In genomic region chr5:139443766-139444473, GRCh38 we compare ENCODE assay signal across 11 cellular contexts. TPM values are rescaled to one million over a fixed set of nuclear protein-coding genes. Genes with fewer than 3 reads are reported as not detected.
DNase-seq lines count a peak whose midpoint lies in the region; ATAC-seq, FAIRE-seq and TF ChIP-seq lines count a peak whose summit lies in the region.
"Had no signal": no experiment of that assay in that cellular context is flagged by ENCODE, and none has a peak within 500 bp of the region (broad histone marks: within the 10 kb centered on the region; RNA-seq: fewer than 3 reads in every experiment).

No MANE protein-coding gene starts in this region.

- peak; percentile 18 to 38 (median 26) for ATAC-seq in T-cell (replicated peaks in 1 of 4)
- peak; percentile 13 for ATAC-seq in stimulated activated naive CD8-positive, alpha-beta T cell treated with anti-CD3 and anti-CD28 coated beads, Interleukin-15, amount 100 ng/mL, for 72 hours

- H3K79me2 ChIP-seq in endothelial cell of umbilical vein (ENCODE audit: control insufficient read depth, insufficient read depth, low read length), result no peaks in the 10 kb centered on the region

- H3K4me2 ChIP-seq in endothelial cell of umbilical vein (ENCODE audit: insufficient read depth, low read length), result peak overlapping the region; percentile 71

- peak overlapping the region; percentile 94 for H3K27ac ChIP-seq in endothelial cell of umbilical vein (ENCODE audit: insufficient read depth, low read depth, low read length)

- peaks cover 18 to 19% of the 10 kb centered on the region in 2 experiments for H3K36me3 ChIP-seq in endothelial cell of umbilical vein (ENCODE audit: control insufficient read depth in 2 of 2, extremely low read depth in 1 of 2, insufficient read depth in 2 of 2, low read length in 2 of 2)

- no peak overlapping the region for H3K4me3 ChIP-seq in endothelial cell of umbilical vein (replicated peaks in 1 of 3; ENCODE audit: insufficient read depth in 1 of 3, low read depth in 1 of 3, low read length in 3 of 3)

- intact Hi-C loops in activated naive CD4-positive, alpha-beta T cell treated with anti-CD3 and anti-CD28 coated beads for 36 hours (cut with micrococcal nuclease), result no loop called here
- intact Hi-C loops in endothelial cell of umbilical vein (cut with micrococcal nuclease), result loop anchor here (1.0 kb wide), 3 partner anchors 18 to 69 kb away; partner anchors contain the start of genes ECSCR and STING1

- H4K20me1 ChIP-seq in endothelial cell of umbilical vein (replicated peaks; ENCODE audit: control insufficient read depth, extremely low read depth, insufficient read depth, low read length), result no peaks in the 10 kb centered on the region

- H3K36me3 Mint-ChIP-seq in activated naive CD4-positive, alpha-beta T cell treated with anti-CD3 and anti-CD28 coated beads for 36 hours (ENCODE audit: low read depth), result peaks cover 7% of the 10 kb centered on the region
- H3K36me3 Mint-ChIP-seq in T-cell, result no peaks in the 10 kb centered on the region
- H3K36me3 Mint-ChIP-seq: immature natural killer cell had no signal

- TSS peak; percentile 47 for BruUV-seq in endothelial cell of umbilical vein (replicated peaks; lab: Mats Ljungman, UMichigan)

- CTCF ChIA-PET in activated naive CD4-positive, alpha-beta T cell treated with anti-CD3 and anti-CD28 coated beads for 36 hours (lab: Charles Lee), result interaction anchor here (1.0 to 3.6 kb wide), 3 partner anchors 21 to 70 kb away, joined by 6 to 16 read pairs (median 11); no protein-coding TSS in a partner anchor
- CTCF ChIA-PET in T-cell (lab: Charles Lee) (interaction anchor here (0.6 to 0.9 kb wide), 2 partner anchors 69 to 1413 kb away, joined by 3 read pairs; no protein-coding TSS in a partner anchor), endothelial cell of umbilical vein (lab: Charles Lee) (interaction anchor here (0.7 to 3.6 kb wide), 4 partner anchors 21 to 128 kb away, joined by 3 to 44 read pairs (median 12); partner anchors contain the start of gene STING1)

- POLR2A ChIA-PET in T-cell (lab: Charles Lee), result interaction anchor here in 1 of 2 donors (0.8 kb wide), 1 partner anchor 14 kb away, joined by 3 read pairs; no protein-coding TSS in a partner anchor
- POLR2A ChIA-PET in endothelial cell of umbilical vein (lab: Charles Lee), result interaction anchor here (0.6 to 2.5 kb wide), 3 partner anchors 18 to 52 kb away, joined by 3 to 9 read pairs (median 7); partner anchors contain the start of genes ECSCR and STING1

- no peak overlapping the region for H3K4me3 Mint-ChIP-seq in activated naive CD4-positive, alpha-beta T cell treated with anti-CD3 and anti-CD28 coated beads for 36 hours
- H3K4me3 Mint-ChIP-seq in T-cell, result peak overlapping the region in 2 of 3 donors; percentile 53 to 59
- H3K4me3 Mint-ChIP-seq in stimulated activated naive CD8-positive, alpha-beta T cell treated with anti-CD3 and anti-CD28 coated beads, Interleukin-15, amount 100 ng/mL, for 72 hours, result no peak overlapping the region
- H3K4me3 Mint-ChIP-seq: immature natural killer cell had no signal

- H3K9ac ChIP-seq in endothelial cell of umbilical vein (replicated peaks; ENCODE audit: extremely low read depth, insufficient read depth, low read length), result peak overlapping the region; percentile 40

- peak overlapping the region; percentile 80 for H3K27ac Mint-ChIP-seq in activated naive CD4-positive, alpha-beta T cell treated with anti-CD3 and anti-CD28 coated beads for 36 hours
- peak overlapping the region; percentile 96 to 98 for H3K27ac Mint-ChIP-seq in T-cell
- peak overlapping the region in 1 of 2 donors; percentile 64 for H3K27ac Mint-ChIP-seq in stimulated activated naive CD8-positive, alpha-beta T cell treated with anti-CD3 and anti-CD28 coated beads, Interleukin-15, amount 100 ng/mL, for 72 hours
- H3K27ac Mint-ChIP-seq: immature natural killer cell had no signal

- FAIRE-seq in endothelial cell of umbilical vein (lab: Jason Lieb, UNC), result peak; percentile 83

- dilution Hi-C loops in endothelial cell of umbilical vein (cut with MboI; ENCODE audit: extremely low pct_ligation_motif_present, low sequenced_read_pairs), result no loop called here

- peaks cover 69% of the 10 kb centered on the region for H3K4me1 Mint-ChIP-seq in activated naive CD4-positive, alpha-beta T cell treated with anti-CD3 and anti-CD28 coated beads for 36 hours (ENCODE audit: low read depth)
- peaks cover 50 to 75% (median 54%) of the 10 kb centered on the region in 3 donors for H3K4me1 Mint-ChIP-seq in T-cell
- H3K4me1 Mint-ChIP-seq in stimulated activated naive CD8-positive, alpha-beta T cell treated with anti-CD3 and anti-CD28 coated beads, Interleukin-15, amount 100 ng/mL, for 72 hours, result peaks cover 78% of the 10 kb centered on the region

- H3K9me1 ChIP-seq in endothelial cell of umbilical vein (replicated peaks; ENCODE audit: control insufficient read depth, extremely low read depth, insufficient read depth, low read length), result no peaks in the 10 kb centered on the region

- TF ChIP-seq POLR2A in endothelial cell of umbilical vein (IDR thresholded peaks at IDR 0.05; ENCODE audit: low read depth, low read length), result peak; percentile 60

- DNase-seq in activated naive CD4-positive, alpha-beta T cell treated with anti-CD3 and anti-CD28 coated beads for 36 hours, result no peak
- no peak for DNase-seq in activated naive CD4-positive, alpha-beta T cell treated with Interleukin-2 at 50 U/mL for 16 hours
- DNase-seq in T-cell (peak in 2 of 34 experiments; percentile 24 to 29), endothelial cell of umbilical vein (ENCODE audit: low read depth, low spot score) (peak; percentile 74), HuH-7.5 (ENCODE audit: low spot score) (no peak), NCI-H1436 (lab: John Stamatoyannopoulos, UW) (no peak)
- DNase-seq in stimulated activated naive CD8-positive, alpha-beta T cell treated with anti-CD3 and anti-CD28 coated beads, Interleukin-15, amount 100 ng/mL, for 72 hours, result no peak
- DNase-seq in stimulated activated CD4-positive, alpha-beta T cell treated with anti-CD3 and anti-CD28 coated beads, Interleukin-4, amount 100 ng/mL, for 1 hour, result no peak
- DNase-seq: immature natural killer cell; stimulated activated CD4-positive, alpha-beta T cell treated with anti-CD3 and anti-CD28 coated beads, Interleukin-12 subunit alpha, Interleukin-12 subunit beta, amount 100 ng/mL, for 4 hours had no signal

- no peak overlapping the region for H2AFZ ChIP-seq in endothelial cell of umbilical vein (ENCODE audit: low read depth, low read length)

- no peaks in the 10 kb centered on the region for H3K27me3 ChIP-seq in endothelial cell of umbilical vein (ENCODE audit: control insufficient read depth in 2 of 2, insufficient read depth in 2 of 2, low read length in 2 of 2)

- peaks cover 64% of the 10 kb centered on the region for H3K4me1 ChIP-seq in endothelial cell of umbilical vein (ENCODE audit: control insufficient read depth, extremely low read depth, insufficient read depth, low read length)

- H3K27me3 Mint-ChIP-seq in activated naive CD4-positive, alpha-beta T cell treated with anti-CD3 and anti-CD28 coated beads for 36 hours (ENCODE audit: low read depth), result no peaks in the 10 kb centered on the region
- H3K27me3 Mint-ChIP-seq in T-cell, result no peaks in the 10 kb centered on the region
- no peaks in the 10 kb centered on the region for H3K27me3 Mint-ChIP-seq in stimulated activated naive CD8-positive, alpha-beta T cell treated with anti-CD3 and anti-CD28 coated beads, Interleukin-15, amount 100 ng/mL, for 72 hours

- H3K9me3 Mint-ChIP-seq in activated naive CD4-positive, alpha-beta T cell treated with anti-CD3 and anti-CD28 coated beads for 36 hours, result peaks cover 8% of the 10 kb centered on the region
- no peaks in the 10 kb centered on the region for H3K9me3 Mint-ChIP-seq in T-cell
- H3K9me3 Mint-ChIP-seq in stimulated activated naive CD8-positive, alpha-beta T cell treated with anti-CD3 and anti-CD28 coated beads, Interleukin-15, amount 100 ng/mL, for 72 hours, result peaks cover 8 to 17% of the 10 kb centered on the region in 2 donors
- H3K9me3 Mint-ChIP-seq: immature natural killer cell had no signal

- TF ChIP-seq CTCF in endothelial cell of umbilical vein (IDR thresholded peaks at IDR 0.05; ENCODE audit: extremely low read depth in 1 of 2, insufficient read depth in 1 of 2, low read depth in 1 of 2, low read length in 2 of 2), result no peak

- no peaks in the 10 kb centered on the region for H3K9me3 ChIP-seq in endothelial cell of umbilical vein (replicated peaks; ENCODE audit: control insufficient read depth, insufficient read depth, low read length)

RNA-seq across cellular contexts. Expression of gene DNAJC18, which starts 4.6 kb away (rescaled TPM):
- total RNA-seq in activated naive CD4-positive, alpha-beta T cell treated with anti-CD3 and anti-CD28 coated beads for 36 hours, result 10 to 100 TPM; 18.1 to 18.8 TPM
- total RNA-seq in T-cell (1 to 10 TPM; 4.7 to 7.2 (median 6.4) TPM), endothelial cell of umbilical vein (51.1 and 52.6 TPM in 2 replicates)
- 23.2 and 26.0 TPM in 2 replicates for polyA plus RNA-seq in endothelial cell of umbilical vein
- polyA plus RNA-seq in endothelial cell of umbilical vein (2011; cell fraction: cytosol; rRNA removed), result 11.9 and 17.8 TPM in 2 replicates
- 191 and 204 TPM in 2 replicates for polyA plus RNA-seq in endothelial cell of umbilical vein (2011; cell fraction: nucleus; rRNA removed)
- polyA plus RNA-seq in endothelial cell of umbilical vein (2012), result 33.0 and 35.2 TPM in 2 replicates
- 24.1 and 26.7 TPM in 2 replicates for polyA minus RNA-seq in endothelial cell of umbilical vein
- polyA minus RNA-seq in endothelial cell of umbilical vein (2011; cell fraction: cytosol; rRNA and poly(A)+ RNA removed), result 3.0 TPM
- 39.1 and 53.2 TPM in 2 replicates for polyA minus RNA-seq in endothelial cell of umbilical vein (2011; cell fraction: nucleus; rRNA and poly(A)+ RNA removed)

RNA-seq across cellular contexts. Expression of gene ECSCR, which starts 18.6 kb away (rescaled TPM):
- total RNA-seq in activated naive CD4-positive, alpha-beta T cell treated with anti-CD3 and anti-CD28 coated beads for 36 hours, result under 1 TPM; 0.74 to 0.81 TPM
- total RNA-seq in T-cell (under 1 TPM in 1 of 5 donors, not detected in 4; 0.70 TPM), endothelial cell of umbilical vein (365 and 377 TPM in 2 replicates)
- 1,085 and 1,188 TPM in 2 replicates for polyA plus RNA-seq in endothelial cell of umbilical vein
- 915 and 1,040 TPM in 2 replicates for polyA plus RNA-seq in endothelial cell of umbilical vein (2011; cell fraction: cytosol; rRNA removed)
- polyA plus RNA-seq in endothelial cell of umbilical vein (2011; cell fraction: nucleus; rRNA removed), result 372 and 386 TPM in 2 replicates
- 467 and 640 TPM in 2 replicates for polyA plus RNA-seq in endothelial cell of umbilical vein (2012)
- polyA minus RNA-seq in endothelial cell of umbilical vein, result 533 and 550 TPM in 2 replicates
- not detected for polyA minus RNA-seq in endothelial cell of umbilical vein (2011; cell fraction: cytosol; rRNA and poly(A)+ RNA removed)
- polyA minus RNA-seq in endothelial cell of umbilical vein (2011; cell fraction: nucleus; rRNA and poly(A)+ RNA removed), result 142 and 146 TPM in 2 replicates

RNA-seq across cellular contexts. Expression of gene SMIM33, which starts 26.9 kb away (rescaled TPM):
- total RNA-seq in activated naive CD4-positive, alpha-beta T cell treated with anti-CD3 and anti-CD28 coated beads for 36 hours, result under 1 TPM; 0.14 to 0.37 TPM
- total RNA-seq in T-cell (1 to 10 TPM in 1 of 5 donors, under 1 TPM in 4; 0.13 to 1.1 (median 0.47) TPM), endothelial cell of umbilical vein (not detected in 2 replicates)
- polyA plus RNA-seq in endothelial cell of umbilical vein, result not detected in 2 replicates
- not detected in 2 replicates for polyA plus RNA-seq in endothelial cell of umbilical vein (2011; cell fraction: cytosol; rRNA removed)
- polyA plus RNA-seq in endothelial cell of umbilical vein (2011; cell fraction: nucleus; rRNA removed), result not detected in 2 replicates
- polyA plus RNA-seq in endothelial cell of umbilical vein (2012), result not detected in 2 replicates
- polyA minus RNA-seq in endothelial cell of umbilical vein, result not detected in 2 replicates
- polyA minus RNA-seq in endothelial cell of umbilical vein (2011; cell fraction: cytosol; rRNA and poly(A)+ RNA removed), result not detected
- polyA minus RNA-seq in endothelial cell of umbilical vein (2011; cell fraction: nucleus; rRNA and poly(A)+ RNA removed), result not detected in 2 replicates
- total RNA-seq: urinary bladder had no signal
- polyA plus RNA-seq: immature natural killer cell, urinary bladder had no signal

RNA-seq across cellular contexts. Expression of gene STING1, which starts 38.6 kb away (rescaled TPM):
- 100 to 1,000 TPM; 136 to 140 TPM for total RNA-seq in activated naive CD4-positive, alpha-beta T cell treated with anti-CD3 and anti-CD28 coated beads for 36 hours
- total RNA-seq in T-cell (100 to 1,000 TPM; 102 to 181 (median 138) TPM), endothelial cell of umbilical vein (108 and 127 TPM in 2 replicates)
- 143 and 185 TPM in 2 replicates for polyA plus RNA-seq in endothelial cell of umbilical vein
- polyA plus RNA-seq in endothelial cell of umbilical vein (2011; cell fraction: cytosol; rRNA removed), result 70.0 and 88.1 TPM in 2 replicates
- 174 and 214 TPM in 2 replicates for polyA plus RNA-seq in endothelial cell of umbilical vein (2011; cell fraction: nucleus; rRNA removed)
- 57.7 and 58.8 TPM in 2 replicates for polyA plus RNA-seq in endothelial cell of umbilical vein (2012)
- 102 and 117 TPM in 2 replicates for polyA minus RNA-seq in endothelial cell of umbilical vein
- polyA minus RNA-seq in endothelial cell of umbilical vein (2011; cell fraction: cytosol; rRNA and poly(A)+ RNA removed), result 20.3 TPM
- polyA minus RNA-seq in endothelial cell of umbilical vein (2011; cell fraction: nucleus; rRNA and poly(A)+ RNA removed), result 37.9 and 67.7 TPM in 2 replicates

RNA-seq across cellular contexts. Expression of gene SPATA24, which starts 40.0 kb away (rescaled TPM):
- total RNA-seq in activated naive CD4-positive, alpha-beta T cell treated with anti-CD3 and anti-CD28 coated beads for 36 hours, result 1 to 10 TPM; 6.0 to 7.4 TPM
- 1 to 10 TPM; 3.6 to 9.0 (median 4.8) TPM for total RNA-seq in T-cell
- 7.8 and 7.9 TPM in 2 replicates for total RNA-seq in endothelial cell of umbilical vein
- polyA plus RNA-seq in endothelial cell of umbilical vein, result 2.1 and 3.2 TPM in 2 replicates
- 5.9 and 6.4 TPM in 2 replicates for polyA plus RNA-seq in endothelial cell of umbilical vein (2011; cell fraction: cytosol; rRNA removed)
- 3.5 and 5.7 TPM in 2 replicates for polyA plus RNA-seq in endothelial cell of umbilical vein (2011; cell fraction: nucleus; rRNA removed)
- polyA plus RNA-seq in endothelial cell of umbilical vein (2012), result 4.9 and 6.6 TPM in 2 replicates
- polyA minus RNA-seq in endothelial cell of umbilical vein, result 3.5 and 3.7 TPM in 2 replicates
- polyA minus RNA-seq in endothelial cell of umbilical vein (2011; cell fraction: cytosol; rRNA and poly(A)+ RNA removed), result 3.4 TPM
- polyA minus RNA-seq in endothelial cell of umbilical vein (2011; cell fraction: nucleus; rRNA and poly(A)+ RNA removed), result 2.2 and 3.5 TPM in 2 replicates

Comparison
In these comparisons a context has a peak if more than half of its experiments do, and no peak if none do; other contexts are left out.
1. H3K4me3 Mint-ChIP-seq: peak in T-cell (2 of 3); none in activated naive CD4-positive, alpha-beta T cell treated with anti-CD3 and anti-CD28 coated beads for 36 hours (single experiment) and stimulated activated naive CD8-positive, alpha-beta T cell treated with anti-CD3 and anti-CD28 coated beads, Interleukin-15, amount 100 ng/mL, for 72 hours (0 of 2).
2. RNA of gene ECSCR, which starts 18.6 kb away (total RNA-seq): 365 to 377 TPM in endothelial cell of umbilical vein; 0.74 to 0.81 TPM in activated naive CD4-positive, alpha-beta T cell treated with anti-CD3 and anti-CD28 coated beads for 36 hours and 0.70 TPM in T-cell; every median in the first group is over 100 times any median in the second.